Comparison of ENCODE assay signal across 7 cellular contexts in the genomic region with DNA sequence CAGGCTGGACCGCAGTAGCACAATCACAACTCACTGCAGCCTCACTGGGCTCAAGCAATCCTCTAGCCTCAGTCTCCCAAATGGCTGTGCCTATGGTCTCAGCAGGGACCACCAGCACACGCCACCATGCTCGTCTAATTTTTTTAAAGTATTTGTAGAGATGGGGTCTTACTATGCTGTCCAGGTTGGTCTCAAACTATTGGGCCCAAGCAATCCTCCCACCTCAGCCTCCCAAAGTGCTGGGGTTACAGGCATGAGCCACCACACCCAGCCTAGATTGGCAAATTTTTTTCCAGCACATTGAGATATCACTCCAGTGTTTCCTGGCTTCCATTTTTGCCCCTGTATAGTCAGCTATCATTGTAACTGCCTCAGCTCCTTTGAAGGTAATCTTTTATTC.
"Had no signal": no experiment of that assay in that cellular context is flagged by ENCODE, and none has a peak within 500 bp of the region (broad histone marks: within the 10 kb centered on the region; RNA-seq: fewer than 3 reads in every experiment).

No MANE protein-coding gene starts in this region.

- H3K9me3 ChIP-seq: HAP-1 had no signal

- DNase-seq: GM23248, GOT3, H7, KG1 had no signal

- H3K4me3 ChIP-seq: GM23248, HAP-1 had no signal

- H3K27ac ChIP-seq: GM23248 had no signal

- H3K27me3 Mint-ChIP-seq: IgD-negative memory B cell had no signal

- H3K9me3 Mint-ChIP-seq: IgD-negative memory B cell had no signal

- H3K4me1 ChIP-seq: HAP-1 had no signal

- H3K27ac Mint-ChIP-seq: IgD-negative memory B cell had no signal

- ATAC-seq: HCT116 had no signal
